Comparison of ENCODE assay signal across 2 cellular contexts in genomic region chr5:141870226-141870625, GRCh38.
TF ChIP-seq lines count a peak whose summit lies in the region.

No MANE protein-coding gene starts in this region.

TF ChIP-seq in HCT116, 20 proteins besides CTCF, POLR2A, EP300 and RAD21:
- TF ChIP-seq, protein P1, sequence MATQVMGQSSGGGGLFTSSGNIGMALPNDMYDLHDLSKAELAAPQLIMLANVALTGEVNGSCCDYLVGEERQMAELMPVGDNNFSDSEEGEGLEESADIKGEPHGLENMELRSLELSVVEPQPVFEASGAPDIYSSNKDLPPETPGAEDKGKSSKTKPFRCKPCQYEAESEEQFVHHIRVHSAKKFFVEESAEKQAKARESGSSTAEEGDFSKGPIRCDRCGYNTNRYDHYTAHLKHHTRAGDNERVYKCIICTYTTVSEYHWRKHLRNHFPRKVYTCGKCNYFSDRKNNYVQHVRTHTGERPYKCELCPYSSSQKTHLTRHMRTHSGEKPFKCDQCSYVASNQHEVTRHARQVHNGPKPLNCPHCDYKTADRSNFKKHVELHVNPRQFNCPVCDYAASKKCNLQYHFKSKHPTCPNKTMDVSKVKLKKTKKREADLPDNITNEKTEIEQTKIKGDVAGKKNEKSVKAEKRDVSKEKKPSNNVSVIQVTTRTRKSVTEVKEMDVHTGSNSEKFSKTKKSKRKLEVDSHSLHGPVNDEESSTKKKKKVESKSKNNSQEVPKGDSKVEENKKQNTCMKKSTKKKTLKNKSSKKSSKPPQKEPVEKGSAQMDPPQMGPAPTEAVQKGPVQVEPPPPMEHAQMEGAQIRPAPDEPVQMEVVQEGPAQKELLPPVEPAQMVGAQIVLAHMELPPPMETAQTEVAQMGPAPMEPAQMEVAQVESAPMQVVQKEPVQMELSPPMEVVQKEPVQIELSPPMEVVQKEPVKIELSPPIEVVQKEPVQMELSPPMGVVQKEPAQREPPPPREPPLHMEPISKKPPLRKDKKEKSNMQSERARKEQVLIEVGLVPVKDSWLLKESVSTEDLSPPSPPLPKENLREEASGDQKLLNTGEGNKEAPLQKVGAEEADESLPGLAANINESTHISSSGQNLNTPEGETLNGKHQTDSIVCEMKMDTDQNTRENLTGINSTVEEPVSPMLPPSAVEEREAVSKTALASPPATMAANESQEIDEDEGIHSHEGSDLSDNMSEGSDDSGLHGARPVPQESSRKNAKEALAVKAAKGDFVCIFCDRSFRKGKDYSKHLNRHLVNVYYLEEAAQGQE (IDR thresholded peaks at IDR 0.05; ENCODE audit: low read depth), result no peak
- TF ChIP-seq SRF (IDR thresholded peaks at IDR 0.05; ENCODE audit: low read depth) (no peak), EGR1 (IDR thresholded peaks at IDR 0.05; ENCODE audit: low read depth) (no peak), ZFX (IDR thresholded peaks at IDR 0.05) (no peak), ELF1 (IDR thresholded peaks at IDR 0.05; ENCODE audit: borderline replicate concordance, low read depth) (no peak), ZNF274 (IDR thresholded peaks at IDR 0.05; ENCODE audit: low read depth, low read length) (no peak), EZH2 (IDR thresholded peaks at IDR 0.05) (no peak), CEBPB (IDR thresholded peaks at IDR 0.05; ENCODE audit: low read depth) (no peak), MAX (IDR thresholded peaks at IDR 0.05) (no peak), EZH2phosphoT487 (IDR thresholded peaks at IDR 0.05; ENCODE audit: borderline replicate concordance) (no peak), SP1 (IDR thresholded peaks at IDR 0.05; ENCODE audit: low read depth) (no peak), CBX3 (IDR thresholded peaks at IDR 0.05; ENCODE audit: low read depth) (no peak), TCF7L2 (IDR thresholded peaks at IDR 0.05; ENCODE audit: borderline replicate concordance, extremely low read depth, insufficient read depth, insufficient read length) (no peak), FOSL1 (IDR thresholded peaks at IDR 0.05; ENCODE audit: low read depth) (no peak), JUND (IDR thresholded peaks at IDR 0.05) (no peak), YY1 (IDR thresholded peaks at IDR 0.05; ENCODE audit: extremely low read depth, insufficient replicate concordance, low read depth, low read length) (no peak)
- TF ChIP-seq, protein P2, sequence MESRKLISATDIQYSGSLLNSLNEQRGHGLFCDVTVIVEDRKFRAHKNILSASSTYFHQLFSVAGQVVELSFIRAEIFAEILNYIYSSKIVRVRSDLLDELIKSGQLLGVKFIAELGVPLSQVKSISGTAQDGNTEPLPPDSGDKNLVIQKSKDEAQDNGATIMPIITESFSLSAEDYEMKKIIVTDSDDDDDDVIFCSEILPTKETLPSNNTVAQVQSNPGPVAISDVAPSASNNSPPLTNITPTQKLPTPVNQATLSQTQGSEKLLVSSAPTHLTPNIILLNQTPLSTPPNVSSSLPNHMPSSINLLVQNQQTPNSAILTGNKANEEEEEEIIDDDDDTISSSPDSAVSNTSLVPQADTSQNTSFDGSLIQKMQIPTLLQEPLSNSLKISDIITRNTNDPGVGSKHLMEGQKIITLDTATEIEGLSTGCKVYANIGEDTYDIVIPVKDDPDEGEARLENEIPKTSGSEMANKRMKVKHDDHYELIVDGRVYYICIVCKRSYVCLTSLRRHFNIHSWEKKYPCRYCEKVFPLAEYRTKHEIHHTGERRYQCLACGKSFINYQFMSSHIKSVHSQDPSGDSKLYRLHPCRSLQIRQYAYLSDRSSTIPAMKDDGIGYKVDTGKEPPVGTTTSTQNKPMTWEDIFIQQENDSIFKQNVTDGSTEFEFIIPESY (IDR thresholded peaks at IDR 0.05; ENCODE audit: extremely low read depth, insufficient replicate concordance, low read length), result no peak
- TF ChIP-seq, protein P3, sequence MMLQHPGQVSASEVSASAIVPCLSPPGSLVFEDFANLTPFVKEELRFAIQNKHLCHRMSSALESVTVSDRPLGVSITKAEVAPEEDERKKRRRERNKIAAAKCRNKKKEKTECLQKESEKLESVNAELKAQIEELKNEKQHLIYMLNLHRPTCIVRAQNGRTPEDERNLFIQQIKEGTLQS (IDR thresholded peaks at IDR 0.05), result no peak

TF ChIP-seq in K562, 482 proteins besides CTCF, POLR2A, EP300 and RAD21:
- TF ChIP-seq ZNF444 (CRISPR knock-in tag; IDR thresholded peaks at IDR 0.05), result no peak
- TF ChIP-seq, protein P4, sequence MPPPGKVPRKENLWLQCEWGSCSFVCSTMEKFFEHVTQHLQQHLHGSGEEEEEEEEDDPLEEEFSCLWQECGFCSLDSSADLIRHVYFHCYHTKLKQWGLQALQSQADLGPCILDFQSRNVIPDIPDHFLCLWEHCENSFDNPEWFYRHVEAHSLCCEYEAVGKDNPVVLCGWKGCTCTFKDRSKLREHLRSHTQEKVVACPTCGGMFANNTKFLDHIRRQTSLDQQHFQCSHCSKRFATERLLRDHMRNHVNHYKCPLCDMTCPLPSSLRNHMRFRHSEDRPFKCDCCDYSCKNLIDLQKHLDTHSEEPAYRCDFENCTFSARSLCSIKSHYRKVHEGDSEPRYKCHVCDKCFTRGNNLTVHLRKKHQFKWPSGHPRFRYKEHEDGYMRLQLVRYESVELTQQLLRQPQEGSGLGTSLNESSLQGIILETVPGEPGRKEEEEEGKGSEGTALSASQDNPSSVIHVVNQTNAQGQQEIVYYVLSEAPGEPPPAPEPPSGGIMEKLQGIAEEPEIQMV (tag; conservative IDR thresholded peaks at IDR 0.05; ENCODE audit: low read depth), result no peak
- no peak for TF ChIP-seq RBM17 (IDR thresholded peaks at IDR 0.05; ENCODE audit: borderline replicate concordance, low read depth, low read length)
- no peak for TF ChIP-seq NKRF (IDR thresholded peaks at IDR 0.05; ENCODE audit: borderline replicate concordance)
- no peak for TF ChIP-seq ZNF395 (CRISPR knock-in tag; IDR thresholded peaks at IDR 0.05)
- TF ChIP-seq USF2 (CRISPR knock-in tag; IDR thresholded peaks at IDR 0.05), result no peak
- TF ChIP-seq POU5F1 (IDR thresholded peaks at IDR 0.05; ENCODE audit: borderline replicate concordance, low read depth, low read length, partially characterized antibody), result no peak
- TF ChIP-seq TAF7 (tag; IDR thresholded peaks at IDR 0.05), result no peak
- no peak for TF ChIP-seq SNIP1 (IDR thresholded peaks at IDR 0.05; ENCODE audit: low read depth)
- no peak for TF ChIP-seq CCNT2 (IDR thresholded peaks at IDR 0.05; ENCODE audit: borderline replicate concordance, extremely low read depth, insufficient read length, low read depth, low read length)
- no peak for TF ChIP-seq ARID1B (IDR thresholded peaks at IDR 0.05)
